Comparison of ENCODE assay signal across 1 cellular context in genomic region chr20:539236-539635, GRCh38.
TF ChIP-seq lines count a peak whose summit lies in the region.

No MANE protein-coding gene starts in this region.

TF ChIP-seq in K562, 482 proteins besides CTCF, POLR2A, EP300 and RAD21:
- TF ChIP-seq AFF4 (CRISPR knock-in tag; IDR thresholded peaks at IDR 0.05) = no peak
- TF ChIP-seq SPI1 (IDR thresholded peaks at IDR 0.05; ENCODE audit: borderline replicate concordance, low read depth, low read length) = peak; percentile 31; the same call in 1 of the 2 replicates
